In genomic region chr21:14559144-14559543, GRCh38 we compare ENCODE assay signal across 1 cellular context.
TF ChIP-seq lines count a peak whose summit lies in the region.

No MANE protein-coding gene starts in this region.

TF ChIP-seq in GM12878, 131 proteins besides CTCF, POLR2A, EP300 and RAD21 (continued from another document):
- no peak for TF ChIP-seq REST (IDR thresholded peaks at IDR 0.05; ENCODE audit: low read depth, low read length)
